1 cellular context compared by ENCODE assay signal in genomic region chr19:4431808-4432674, GRCh38.
TF ChIP-seq lines count a peak whose summit lies in the region.

No MANE protein-coding gene starts in this region.

TF ChIP-seq in GM12878, 131 proteins besides CTCF, POLR2A, EP300 and RAD21:
- TF ChIP-seq IRF3 (IDR thresholded peaks at IDR 0.05) (no peak), SPI1 (IDR thresholded peaks at IDR 0.05; ENCODE audit: borderline replicate concordance, insufficient read depth, low read depth, low read length) (0 out of 2 replicates have a peak, but pooled peaks have one; percentile 12), EED (IDR thresholded peaks at IDR 0.05; ENCODE audit: low read depth) (peak; percentile 76), LARP7 (IDR thresholded peaks at IDR 0.05) (no peak), NFIC (IDR thresholded peaks at IDR 0.05; ENCODE audit: low read depth, low read length) (no peak), TCF12 (IDR thresholded peaks at IDR 0.05; ENCODE audit: low read depth, low read length) (0 out of 2 replicates have a peak, but pooled peaks have one; percentile 20), EGR1 (IDR thresholded peaks at IDR 0.05; ENCODE audit: borderline replicate concordance in 1 of 2, low read depth in 2 of 2, low read length in 2 of 2) (peak in 1 of 2 experiments; percentile 68; a peak in 2 of 3 replicates), NFYA (IDR thresholded peaks at IDR 0.05; ENCODE audit: borderline replicate concordance, low read depth, low read length) (no peak), IKZF1 (conservative IDR thresholded peaks at IDR 0.05) (peak; percentile 50), IKZF2 (IDR thresholded peaks at IDR 0.05) (peak in 1 of 2 experiments; percentile 37; a peak in 2 of 4 replicates), TARDBP (IDR thresholded peaks at IDR 0.05; ENCODE audit: borderline replicate concordance) (no peak), HDAC6 (IDR thresholded peaks at IDR 0.05; ENCODE audit: unreplicated experiment) (no peak), BCLAF1 (IDR thresholded peaks at IDR 0.05) (no peak), RUNX3 (IDR thresholded peaks at IDR 0.05; ENCODE audit: low read length) (peak; percentile 61)
- TF ChIP-seq, protein P1, sequence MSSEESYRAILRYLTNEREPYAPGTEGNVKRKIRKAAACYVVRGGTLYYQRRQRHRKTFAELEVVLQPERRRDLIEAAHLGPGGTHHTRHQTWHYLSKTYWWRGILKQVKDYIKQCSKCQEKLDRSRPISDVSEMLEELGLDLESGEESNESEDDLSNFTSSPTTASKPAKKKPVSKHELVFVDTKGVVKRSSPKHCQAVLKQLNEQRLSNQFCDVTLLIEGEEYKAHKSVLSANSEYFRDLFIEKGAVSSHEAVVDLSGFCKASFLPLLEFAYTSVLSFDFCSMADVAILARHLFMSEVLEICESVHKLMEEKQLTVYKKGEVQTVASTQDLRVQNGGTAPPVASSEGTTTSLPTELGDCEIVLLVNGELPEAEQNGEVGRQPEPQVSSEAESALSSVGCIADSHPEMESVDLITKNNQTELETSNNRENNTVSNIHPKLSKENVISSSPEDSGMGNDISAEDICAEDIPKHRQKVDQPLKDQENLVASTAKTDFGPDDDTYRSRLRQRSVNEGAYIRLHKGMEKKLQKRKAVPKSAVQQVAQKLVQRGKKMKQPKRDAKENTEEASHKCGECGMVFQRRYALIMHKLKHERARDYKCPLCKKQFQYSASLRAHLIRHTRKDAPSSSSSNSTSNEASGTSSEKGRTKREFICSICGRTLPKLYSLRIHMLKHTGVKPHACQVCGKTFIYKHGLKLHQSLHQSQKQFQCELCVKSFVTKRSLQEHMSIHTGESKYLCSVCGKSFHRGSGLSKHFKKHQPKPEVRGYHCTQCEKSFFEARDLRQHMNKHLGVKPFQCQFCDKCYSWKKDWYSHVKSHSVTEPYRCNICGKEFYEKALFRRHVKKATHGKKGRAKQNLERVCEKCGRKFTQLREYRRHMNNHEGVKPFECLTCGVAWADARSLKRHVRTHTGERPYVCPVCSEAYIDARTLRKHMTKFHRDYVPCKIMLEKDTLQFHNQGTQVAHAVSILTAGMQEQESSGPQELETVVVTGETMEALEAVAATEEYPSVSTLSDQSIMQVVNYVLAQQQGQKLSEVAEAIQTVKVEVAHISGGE (CRISPR knock-in tag; IDR thresholded peaks at IDR 0.05) = no peak
- TF ChIP-seq, protein P2, sequence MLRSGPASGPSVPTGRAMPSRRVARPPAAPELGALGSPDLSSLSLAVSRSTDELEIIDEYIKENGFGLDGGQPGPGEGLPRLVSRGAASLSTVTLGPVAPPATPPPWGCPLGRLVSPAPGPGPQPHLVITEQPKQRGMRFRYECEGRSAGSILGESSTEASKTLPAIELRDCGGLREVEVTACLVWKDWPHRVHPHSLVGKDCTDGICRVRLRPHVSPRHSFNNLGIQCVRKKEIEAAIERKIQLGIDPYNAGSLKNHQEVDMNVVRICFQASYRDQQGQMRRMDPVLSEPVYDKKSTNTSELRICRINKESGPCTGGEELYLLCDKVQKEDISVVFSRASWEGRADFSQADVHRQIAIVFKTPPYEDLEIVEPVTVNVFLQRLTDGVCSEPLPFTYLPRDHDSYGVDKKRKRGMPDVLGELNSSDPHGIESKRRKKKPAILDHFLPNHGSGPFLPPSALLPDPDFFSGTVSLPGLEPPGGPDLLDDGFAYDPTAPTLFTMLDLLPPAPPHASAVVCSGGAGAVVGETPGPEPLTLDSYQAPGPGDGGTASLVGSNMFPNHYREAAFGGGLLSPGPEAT (IDR thresholded peaks at IDR 0.05; ENCODE audit: low read depth) = peak; percentile 14; the same call in 1 of the 2 replicates
